Comparison of ENCODE assay signal across 33 cellular contexts in genomic region chr21:41079159-41079558, GRCh38.
"Had no signal": no experiment of that assay in that cellular context is flagged by ENCODE, and none has a peak within 500 bp of the region (broad histone marks: within the 10 kb centered on the region; RNA-seq: fewer than 3 reads in every experiment).

No MANE protein-coding gene starts in this region.

- H3K9me3 ChIP-seq: adrenal gland, ascending aorta, body of pancreas, breast epithelium had no signal

- H3K4me1 ChIP-seq: adrenal gland, ascending aorta, body of pancreas, breast epithelium had no signal

- H3K27ac ChIP-seq: adrenal gland, ascending aorta, body of pancreas, brain microvascular endothelial cell, breast epithelium, cardiac muscle cell had no signal

- FAIRE-seq: astrocyte, bronchial epithelial cell had no signal

- H3K4me3 ChIP-seq: adrenal gland, ascending aorta, body of pancreas, breast epithelium, cardiac muscle cell had no signal

- H3K27me3 ChIP-seq: ascending aorta, body of pancreas, brain microvascular endothelial cell, breast epithelium, cardiac muscle cell had no signal

- DNase-seq: activated effector memory CD4-positive, alpha-beta T cell treated with anti-CD3 and anti-CD28 coated beads, Interleukin-2, amount 50 U/mL, for 16 hours; activated effector memory CD4-positive, alpha-beta T cell treated with Interleukin-2 at 50 U/mL for 16 hours; activated gamma-delta T cell; activated gamma-delta T cell treated with Interleukin-2 at 50 U/mL for 16 hours; activated naive CD4-positive, alpha-beta T cell; activated naive CD4-positive, alpha-beta T cell treated with anti-CD3 and anti-CD28 coated beads for 36 hours; activated naive CD4-positive, alpha-beta T cell treated with anti-CD3 and anti-CD28 coated beads, Interleukin-2, amount 10 ng/mL, durations not matched to agents 7 days and 5 days; activated naive CD4-positive, alpha-beta T cell treated with anti-CD3 and anti-CD28 coated beads, Interleukin-2, amount 50 U/mL, for 16 hours; activated naive CD4-positive, alpha-beta T cell treated with Interleukin-2 at 50 U/mL for 16 hours; activated naive CD8-positive, alpha-beta T cell treated with anti-CD3 and anti-CD28 coated beads for 36 hours; activated naive CD8-positive, alpha-beta T cell treated with anti-CD3 and anti-CD28 coated beads, Interleukin-2, amount 10 ng/mL, durations not matched to agents 7 days and 5 days; activated naive CD8-positive, alpha-beta T cell treated with anti-CD3 and anti-CD28 coated beads, Interleukin-2, amount 50 U/mL, for 24 hours; activated T-cell treated with anti-CD3 and anti-CD28 coated beads, Interleukin-2, amount 50 U/mL, for 1 hour; activated T-cell treated with anti-CD3 and anti-CD28 coated beads, Interleukin-2, amount 50 U/mL, for 24 hours; activated T-cell treated with anti-CD3 and anti-CD28 coated beads, Interleukin-2, amount 50 U/mL, for 4 hours; activated T-cell treated with anti-CD3 and anti-CD28 coated beads, Interleukin-2, amount 50 U/mL, for 48 hours; activated T-cell treated with anti-CD3 and anti-CD28 coated beads, Interleukin-2, amount 50 U/mL, for 72 hours; adrenal gland; amniotic stem cell; amygdala; anterior cingulate cortex; body of pancreas; brain microvascular endothelial cell; caudate nucleus; central memory CD4-positive, alpha-beta T cell; cerebellar nuclear complex had no signal

- H3K36me3 ChIP-seq: adrenal gland, ascending aorta, brain microvascular endothelial cell, breast epithelium, cardiac muscle cell had no signal

- ATAC-seq: activated naive CD4-positive, alpha-beta T cell treated with anti-CD3 and anti-CD28 coated beads, Interleukin-2, amount 50 U/mL, for 72 hours; activated naive CD8-positive, alpha-beta T cell treated with anti-CD3 and anti-CD28 coated beads, Interleukin-2, amount 50 U/mL, for 24 hours; activated T-cell treated with anti-CD3 and anti-CD28 coated beads, Interleukin-2, amount 50 U/mL, for 4 hours; activated T-cell treated with anti-CD3 and anti-CD28 coated beads, Interleukin-2, amount 50 U/mL, for 72 hours; activated T-helper 17 cell treated with anti-CD3 and anti-CD28 coated beads, Interleukin-2, amount 50 U/mL, for 72 hours; body of pancreas had no signal
